In genomic region chr6:1669996-1670395, GRCh38 we compare ENCODE assay signal across 16 cellular contexts.
A peak's percentile ranks its signal among the peaks of the same experiment; 100 is the strongest.
DNase-seq lines count a peak whose midpoint lies in the region; ATAC-seq and TF ChIP-seq lines count a peak whose summit lies in the region.
"Had no signal": no experiment of that assay in that cellular context is flagged by ENCODE, and none has a peak within 500 bp of the region (broad histone marks: within the 10 kb centered on the region; RNA-seq: fewer than 3 reads in every experiment).

No MANE protein-coding gene starts in this region.

- no peaks in the 10 kb centered on the region for H3K79me2 ChIP-seq in PC-9 (ENCODE audit: low read depth)

- CTCF ChIA-PET in PC-9 (lab: Charles Lee) = no interaction called here
- CTCF ChIA-PET in naive thymus-derived CD4-positive, alpha-beta T cell (lab: Charles Lee) = no interaction called here

- H3K9ac ChIP-seq in neuronal stem cell (ENCODE audit: low read depth, low read length, poor library complexity) = no peak overlapping the region
- H3K9ac ChIP-seq: BLaER1 had no signal

- H3K9me3 Mint-ChIP-seq in naive thymus-derived CD4-positive, alpha-beta T cell = no peaks in the 10 kb centered on the region
- H3K9me3 Mint-ChIP-seq: CD8-positive, alpha-beta memory T cell had no signal

- H3K27me3 ChIP-seq in GM06990 (replicated peaks; ENCODE audit: control insufficient read depth, insufficient read depth, low read length) (no peaks in the 10 kb centered on the region), PC-9 (ENCODE audit: insufficient read depth, low read depth) (no peaks in the 10 kb centered on the region), neuronal stem cell (ENCODE audit: control insufficient read depth in 3 of 3, insufficient read depth in 3 of 3, low read depth in 1 of 3, low read length in 3 of 3) (no peaks in the 10 kb centered on the region)
- H3K27me3 ChIP-seq in naive thymus-derived CD4-positive, alpha-beta T cell (ENCODE audit: control insufficient read depth in 2 of 2, insufficient read depth in 2 of 2, low read length in 2 of 2) = no peaks in the 10 kb centered on the region
- H3K27me3 ChIP-seq: BLaER1 had no signal

- H3K27me3 Mint-ChIP-seq in naive thymus-derived CD4-positive, alpha-beta T cell = no peaks in the 10 kb centered on the region
- H3K27me3 Mint-ChIP-seq: CD8-positive, alpha-beta memory T cell had no signal

- H3K4me1 ChIP-seq in PC-9 (replicated peaks; ENCODE audit: insufficient read depth) (peaks cover 16% of the 10 kb centered on the region), neuronal stem cell (ENCODE audit: control insufficient read depth in 2 of 2, insufficient read depth in 1 of 2, low read depth in 1 of 2, low read length in 2 of 2) (peaks cover 9 to 13% of the 10 kb centered on the region in 2 donors)
- no peaks in the 10 kb centered on the region for H3K4me1 ChIP-seq in naive thymus-derived CD4-positive, alpha-beta T cell (ENCODE audit: control insufficient read depth in 2 of 2, insufficient read depth in 2 of 2, low read length in 2 of 2)
- H3K4me1 ChIP-seq: Caco-2 had no signal

- H2BK12ac ChIP-seq in neuronal stem cell (ENCODE audit: low read length) = no peak overlapping the region

- H3K4me2 ChIP-seq in PC-9 = peak overlapping the region; percentile 41
- H3K4me2 ChIP-seq in neuronal stem cell (ENCODE audit: insufficient read depth, low read length, poor library complexity, severe bottlenecking) = no peak overlapping the region
- H3K4me2 ChIP-seq: BLaER1 had no signal

- no peak overlapping the region for H3K27ac Mint-ChIP-seq in naive thymus-derived CD4-positive, alpha-beta T cell
- H3K27ac Mint-ChIP-seq: CD8-positive, alpha-beta memory T cell had no signal

- H3K4me1 Mint-ChIP-seq in naive thymus-derived CD4-positive, alpha-beta T cell = peaks cover 0 to 7% (median 0%) of the 10 kb centered on the region in 7 donors
- H3K4me1 Mint-ChIP-seq: CD8-positive, alpha-beta memory T cell had no signal

- H3K9me3 ChIP-seq in PC-9 (ENCODE audit: insufficient read depth, low read depth) (no peaks in the 10 kb centered on the region), neuronal stem cell (replicated peaks in 1 of 2; ENCODE audit: control insufficient read depth in 2 of 2, insufficient read depth in 1 of 2, low read depth in 1 of 2, low read length in 2 of 2) (peaks cover 0 to 2% of the 10 kb centered on the region in 2 donors)
- H3K9me3 ChIP-seq in naive thymus-derived CD4-positive, alpha-beta T cell (ENCODE audit: control insufficient read depth in 2 of 3, low read length in 3 of 3) = no peaks in the 10 kb centered on the region
- H3K9me3 ChIP-seq: BLaER1, Caco-2 had no signal

- no peak overlapping the region for H3K23ac ChIP-seq in neuronal stem cell (ENCODE audit: low read depth, low read length, poor library complexity)

- H3K36me3 ChIP-seq in GM06990 (ENCODE audit: control insufficient read depth, insufficient read depth, low read length) (no peaks in the 10 kb centered on the region), PC-9 (ENCODE audit: low read depth) (no peaks in the 10 kb centered on the region), neuronal stem cell (replicated peaks in 1 of 2; ENCODE audit: control insufficient read depth in 2 of 2, insufficient read depth in 2 of 2, low read length in 2 of 2) (no peaks in the 10 kb centered on the region)
- no peaks in the 10 kb centered on the region for H3K36me3 ChIP-seq in naive thymus-derived CD4-positive, alpha-beta T cell (ENCODE audit: control insufficient read depth in 2 of 3, insufficient read depth in 3 of 3, low read length in 3 of 3)
- H3K36me3 ChIP-seq: BLaER1 had no signal

- BruUV-seq in PC-9 (replicated peaks; lab: Mats Ljungman, UMichigan) = no TSS peak

- peaks cover 0 to 8% (median 0%) of the 10 kb centered on the region in 5 donors for H3K36me3 Mint-ChIP-seq in naive thymus-derived CD4-positive, alpha-beta T cell
- H3K36me3 Mint-ChIP-seq: CD8-positive, alpha-beta memory T cell had no signal

- TF ChIP-seq CTCF in GM06990 (IDR thresholded peaks at IDR 0.05; ENCODE audit: insufficient read depth, low read length, poor library complexity, severe bottlenecking) (no peak), PC-9 (conservative IDR thresholded peaks at IDR 0.05) (no peak)

- peak overlapping the region; percentile 67 for H3K18ac ChIP-seq in neuronal stem cell (ENCODE audit: low read length)

- POLR2A ChIA-PET in PC-9 (lab: Charles Lee; ENCODE audit: unreplicated experiment) = no interaction called here
- POLR2A ChIA-PET in naive thymus-derived CD4-positive, alpha-beta T cell (lab: Charles Lee) = no interaction called here

- no peak overlapping the region for H4K8ac ChIP-seq in neuronal stem cell (ENCODE audit: low read depth, low read length)

- no CpG with 5 or more reads among the region's 11 CpGs for WGBS in neuronal stem cell (ENCODE audit: extremely low coverage in 2 of 2, insufficient read length in 2 of 2, insufficient replicate concordance in 1 of 2), 2 donors

- no peak overlapping the region for H2BK5ac ChIP-seq in neuronal stem cell (ENCODE audit: low read length)

- H3K79me1 ChIP-seq in neuronal stem cell (ENCODE audit: low read depth, low read length) = no peaks in the 10 kb centered on the region

- no peak overlapping the region for H3K4me3 Mint-ChIP-seq in naive thymus-derived CD4-positive, alpha-beta T cell
- H3K4me3 Mint-ChIP-seq: CD8-positive, alpha-beta memory T cell had no signal

- ATAC-seq in GM21529 (IDR thresholded peaks at IDR 0.05; ENCODE audit: unreplicated experiment) = peak; percentile 48
- ATAC-seq in naive thymus-derived CD4-positive, alpha-beta T cell = no peak
- no peak for ATAC-seq in stimulated activated naive CD8-positive, alpha-beta T cell treated with anti-CD3 and anti-CD28 coated beads, Interleukin-15, Interleukin-2, amounts not matched to agents 100 U/mL and 50 U/mL, for 24 hours
- ATAC-seq: HCT116 had no signal

- no peak overlapping the region for H2BK15ac ChIP-seq in neuronal stem cell (ENCODE audit: low read length)

- H3K4me3 ChIP-seq in GM06990 (replicated peaks; ENCODE audit: low read depth, low read length) = no peak overlapping the region
- H3K4me3 ChIP-seq in PC-9 = no peak overlapping the region
- no peak overlapping the region for H3K4me3 ChIP-seq in neuronal stem cell (ENCODE audit: low read length in 2 of 2)
- H3K4me3 ChIP-seq in naive thymus-derived CD4-positive, alpha-beta T cell (ENCODE audit: low read length) = no peak overlapping the region
- H3K4me3 ChIP-seq: BLaER1 had no signal

- H2AFZ ChIP-seq in PC-9 = no peak overlapping the region
- H2AFZ ChIP-seq in neuronal stem cell (ENCODE audit: low read length) = no peak overlapping the region

- H3K4ac ChIP-seq in neuronal stem cell (ENCODE audit: low read length) = no peak overlapping the region

- peaks cover 9% of the 10 kb centered on the region for H3F3A ChIP-seq in PC-9 (ENCODE audit: insufficient read depth, low read depth)

- no peak overlapping the region for H2AK5ac ChIP-seq in neuronal stem cell (ENCODE audit: low read depth, low read length)

- H3K27ac ChIP-seq in PC-9 = peak overlapping the region; percentile 73
- H3K27ac ChIP-seq in neuronal stem cell (replicated peaks; ENCODE audit: low read length) = no peak overlapping the region
- no peak overlapping the region for H3K27ac ChIP-seq in naive thymus-derived CD4-positive, alpha-beta T cell (ENCODE audit: low read depth, low read length)
- H3K27ac ChIP-seq: 22Rv1, BLaER1 had no signal

- intact Hi-C loops in PC-9 (cut with micrococcal nuclease; ENCODE audit: unreplicated experiment) = loop anchor here (1.0 to 2.0 kb wide), 4 partner anchors 9 to 63 kb away; no protein-coding TSS in a partner anchor
- intact Hi-C loops in naive thymus-derived CD4-positive, alpha-beta T cell (cut with micrococcal nuclease) = no loop called here

- no peaks in the 10 kb centered on the region for H4K20me1 ChIP-seq in PC-9 (ENCODE audit: insufficient read depth)
- H4K20me1 ChIP-seq: BLaER1 had no signal

- DNase-seq in GM06990 (ENCODE audit: extremely low read depth, insufficient read length) (peak; percentile 41), PC-9 (no peak), neuronal stem cell (ENCODE audit: low spot score) (no peak), HCEC 1CT (no peak)
- no peak for DNase-seq in naive thymus-derived CD4-positive, alpha-beta T cell
- no peak for DNase-seq in stimulated activated naive CD8-positive, alpha-beta T cell treated with anti-CD3 and anti-CD28 coated beads, Interleukin-15, Interleukin-2, amounts not matched to agents 100 U/mL and 50 U/mL, for 24 hours
- DNase-seq: AML-193; Caco-2; CD8-positive, alpha-beta memory T cell; DND-41; GF-D8; Kasumi-1 had no signal

- H3K9me2 ChIP-seq in PC-9 (ENCODE audit: insufficient read depth) = no peaks in the 10 kb centered on the region

- H4K91ac ChIP-seq in neuronal stem cell (ENCODE audit: low read depth, low read length, poor library complexity) = no peak overlapping the region

- no peak overlapping the region for H2BK120ac ChIP-seq in neuronal stem cell (ENCODE audit: low read depth, low read length)

- peak overlapping the region; percentile 77 for H3K14ac ChIP-seq in neuronal stem cell (ENCODE audit: low read length)
